Comparison of ENCODE assay signal across 11 cellular contexts in genomic region chr10:34732926-34733325, GRCh38.
DNase-seq lines count a peak whose midpoint lies in the region; ATAC-seq and TF ChIP-seq lines count a peak whose summit lies in the region.
"Had no signal": no experiment of that assay in that cellular context is flagged by ENCODE, and none has a peak within 500 bp of the region (broad histone marks: within the 10 kb centered on the region; RNA-seq: fewer than 3 reads in every experiment).

No MANE protein-coding gene starts in this region.

- H3K27ac ChIP-seq in epithelial cell of prostate (peak overlapping the region; percentile 94), upper lobe of right lung (no peak overlapping the region)
- H3K27ac ChIP-seq: VCaP had no signal

- H3K4me1 Mint-ChIP-seq in activated naive CD8-positive, alpha-beta T cell treated with anti-CD3 and anti-CD28 coated beads, Interleukin-2, amount 50 U/mL, for 24 hours: peaks cover 2% of the 10 kb centered on the region
- H3K4me1 Mint-ChIP-seq in activated naive CD8-positive, alpha-beta T cell treated with anti-CD3 and anti-CD28 coated beads for 36 hours: no peaks in the 10 kb centered on the region
- H3K4me1 Mint-ChIP-seq: CD4-positive, CD25-positive, alpha-beta regulatory T cell had no signal

- no peak for DNase-seq in activated naive CD8-positive, alpha-beta T cell treated with anti-CD3 and anti-CD28 coated beads, Interleukin-2, amount 50 U/mL, for 24 hours
- DNase-seq in activated naive CD8-positive, alpha-beta T cell treated with anti-CD3 and anti-CD28 coated beads for 36 hours: no peak
- DNase-seq in NCI-H226: peak; percentile 45
- DNase-seq in epithelial cell of prostate (ENCODE audit: low read depth, low spot score): no peak
- DNase-seq in upper lobe of right lung: no peak
- no peak for DNase-seq in head of caudate nucleus
- no peak for DNase-seq in DMS153 treated with DMSO at 0.1 percent for 48 hours (lab: John Stamatoyannopoulos, UW; ENCODE audit: unreplicated experiment)
- DNase-seq: CD4-positive, CD25-positive, alpha-beta regulatory T cell; stimulated activated CD4-positive, alpha-beta T cell treated with anti-CD3 and anti-CD28 coated beads, Interleukin-4, amount 100 ng/mL, for 1 hour had no signal

- no peaks in the 10 kb centered on the region for H3K9me3 ChIP-seq in upper lobe of right lung

- H3K4me3 Mint-ChIP-seq in activated naive CD8-positive, alpha-beta T cell treated with anti-CD3 and anti-CD28 coated beads, Interleukin-2, amount 50 U/mL, for 24 hours: no peak overlapping the region
- no peak overlapping the region for H3K4me3 Mint-ChIP-seq in activated naive CD8-positive, alpha-beta T cell treated with anti-CD3 and anti-CD28 coated beads for 36 hours
- H3K4me3 Mint-ChIP-seq: CD4-positive, CD25-positive, alpha-beta regulatory T cell had no signal

- no peak overlapping the region for H3K27ac Mint-ChIP-seq in activated naive CD8-positive, alpha-beta T cell treated with anti-CD3 and anti-CD28 coated beads, Interleukin-2, amount 50 U/mL, for 24 hours
- no peak overlapping the region for H3K27ac Mint-ChIP-seq in activated naive CD8-positive, alpha-beta T cell treated with anti-CD3 and anti-CD28 coated beads for 36 hours
- H3K27ac Mint-ChIP-seq: CD4-positive, CD25-positive, alpha-beta regulatory T cell had no signal

- intact Hi-C loops in upper lobe of right lung (cut with DNase I): no loop called here
- intact Hi-C loops in head of caudate nucleus (cut with DNase I): no loop called here

- no peaks in the 10 kb centered on the region for H3K27me3 ChIP-seq in upper lobe of right lung

- no peak overlapping the region for H3K4me3 ChIP-seq in upper lobe of right lung

- H3K4me1 ChIP-seq in upper lobe of right lung: peaks cover 9% of the 10 kb centered on the region

- H3K9me3 Mint-ChIP-seq in activated naive CD8-positive, alpha-beta T cell treated with anti-CD3 and anti-CD28 coated beads, Interleukin-2, amount 50 U/mL, for 24 hours: no peaks in the 10 kb centered on the region
- H3K9me3 Mint-ChIP-seq in activated naive CD8-positive, alpha-beta T cell treated with anti-CD3 and anti-CD28 coated beads for 36 hours: no peaks in the 10 kb centered on the region

- H3K36me3 ChIP-seq in upper lobe of right lung: no peaks in the 10 kb centered on the region

- H3K36me3 Mint-ChIP-seq in activated naive CD8-positive, alpha-beta T cell treated with anti-CD3 and anti-CD28 coated beads, Interleukin-2, amount 50 U/mL, for 24 hours (ENCODE audit: low read depth): no peaks in the 10 kb centered on the region
- no peaks in the 10 kb centered on the region for H3K36me3 Mint-ChIP-seq in activated naive CD8-positive, alpha-beta T cell treated with anti-CD3 and anti-CD28 coated beads for 36 hours
- H3K36me3 Mint-ChIP-seq: CD4-positive, CD25-positive, alpha-beta regulatory T cell had no signal

- peaks cover under 1% of the 10 kb centered on the region for H3K27me3 Mint-ChIP-seq in activated naive CD8-positive, alpha-beta T cell treated with anti-CD3 and anti-CD28 coated beads, Interleukin-2, amount 50 U/mL, for 24 hours
- H3K27me3 Mint-ChIP-seq in activated naive CD8-positive, alpha-beta T cell treated with anti-CD3 and anti-CD28 coated beads for 36 hours: peaks cover 10% of the 10 kb centered on the region

- peak; percentile 36 for ATAC-seq in activated naive CD8-positive, alpha-beta T cell treated with anti-CD3 and anti-CD28 coated beads, Interleukin-2, amount 50 U/mL, for 24 hours
- no peak for ATAC-seq in upper lobe of right lung
- no peak for ATAC-seq in GM19023 (IDR thresholded peaks at IDR 0.05; ENCODE audit: unreplicated experiment)

- peak; percentile 6 for TF ChIP-seq CTCF in upper lobe of right lung (IDR thresholded peaks at IDR 0.05)
